Comparison of ENCODE assay signal across 8 cellular contexts in genomic region chr1:116538527-116538926, GRCh38. TPM values are rescaled to one million over a fixed set of nuclear protein-coding genes. Genes with fewer than 3 reads are reported as not detected.
DNase-seq lines count a peak whose midpoint lies in the region; ATAC-seq lines count a peak whose summit lies in the region.

No MANE protein-coding gene starts in this region.

- ATAC-seq in GM19455 (IDR thresholded peaks at IDR 0.05; ENCODE audit: unreplicated experiment) (peak; percentile 72), HG03432 (IDR thresholded peaks at IDR 0.05; ENCODE audit: unreplicated experiment) (peak; percentile 82)

- H3K36me3 Mint-ChIP-seq in activated T-helper 1 cell treated with anti-CD3 and anti-CD28 coated beads, Interleukin-12 subunit alpha, Interleukin-12 subunit beta, Interleukin-2, Interleukin-4 antibody, amounts not matched to agents 30 ng/mL and 10 ng/mL and 1 ng/mL, durations not matched to agents 14 hours and 24 hours and 36 hours (ENCODE audit: low read depth): peaks cover 66% of the 10 kb centered on the region

- intact Hi-C loops in activated T-helper 1 cell treated with anti-CD3 and anti-CD28 coated beads, Interleukin-12 subunit alpha, Interleukin-12 subunit beta, Interleukin-2, Interleukin-4 antibody, amounts not matched to agents 30 ng/mL and 10 ng/mL and 1 ng/mL, durations not matched to agents 14 hours and 24 hours and 36 hours (cut with micrococcal nuclease): loop anchor here (1.0 kb wide), 4 partner anchors 8 to 34 kb away; no protein-coding TSS in a partner anchor

- peaks cover 68% of the 10 kb centered on the region for H3K4me1 Mint-ChIP-seq in activated T-helper 1 cell treated with anti-CD3 and anti-CD28 coated beads, Interleukin-12 subunit alpha, Interleukin-12 subunit beta, Interleukin-2, Interleukin-4 antibody, amounts not matched to agents 30 ng/mL and 10 ng/mL and 1 ng/mL, durations not matched to agents 14 hours and 24 hours and 36 hours (ENCODE audit: low read depth)

- H3K9me3 Mint-ChIP-seq in activated T-helper 1 cell treated with anti-CD3 and anti-CD28 coated beads, Interleukin-12 subunit alpha, Interleukin-12 subunit beta, Interleukin-2, Interleukin-4 antibody, amounts not matched to agents 30 ng/mL and 10 ng/mL and 1 ng/mL, durations not matched to agents 14 hours and 24 hours and 36 hours: no peaks in the 10 kb centered on the region

- peak overlapping the region; percentile 79 for H3K27ac Mint-ChIP-seq in activated T-helper 1 cell treated with anti-CD3 and anti-CD28 coated beads, Interleukin-12 subunit alpha, Interleukin-12 subunit beta, Interleukin-2, Interleukin-4 antibody, amounts not matched to agents 30 ng/mL and 10 ng/mL and 1 ng/mL, durations not matched to agents 14 hours and 24 hours and 36 hours

- H3K27me3 Mint-ChIP-seq in activated T-helper 1 cell treated with anti-CD3 and anti-CD28 coated beads, Interleukin-12 subunit alpha, Interleukin-12 subunit beta, Interleukin-2, Interleukin-4 antibody, amounts not matched to agents 30 ng/mL and 10 ng/mL and 1 ng/mL, durations not matched to agents 14 hours and 24 hours and 36 hours (ENCODE audit: insufficient read depth): no peaks in the 10 kb centered on the region

- DNase-seq in DMS 273 (lab: John Stamatoyannopoulos, UW; ENCODE audit: unreplicated experiment) (peak; percentile 97), renal cortical epithelial cell (ENCODE audit: low read depth) (peak; percentile 76), NCI-H1105 (lab: John Stamatoyannopoulos, UW) (no peak), foreskin melanocyte (no peak), NCI-H345 treated with DMSO at 0.1 percent for 48 hours (lab: John Stamatoyannopoulos, UW; ENCODE audit: unreplicated experiment) (no peak)
- peak; percentile 51 for DNase-seq in activated T-helper 1 cell treated with anti-CD3 and anti-CD28 coated beads, Interleukin-12 subunit alpha, Interleukin-12 subunit beta, Interleukin-2, Interleukin-4 antibody, amounts not matched to agents 30 ng/mL and 10 ng/mL and 1 ng/mL, durations not matched to agents 14 hours and 24 hours and 36 hours (ENCODE audit: low spot score)

- peak overlapping the region; percentile 42 for H3K4me3 Mint-ChIP-seq in activated T-helper 1 cell treated with anti-CD3 and anti-CD28 coated beads, Interleukin-12 subunit alpha, Interleukin-12 subunit beta, Interleukin-2, Interleukin-4 antibody, amounts not matched to agents 30 ng/mL and 10 ng/mL and 1 ng/mL, durations not matched to agents 14 hours and 24 hours and 36 hours

RNA-seq across cellular contexts. Expression of gene CD58, which starts 32.3 kb away (rescaled TPM):
- total RNA-seq in activated T-helper 1 cell treated with anti-CD3 and anti-CD28 coated beads, Interleukin-12 subunit alpha, Interleukin-12 subunit beta, Interleukin-2, Interleukin-4 antibody, amounts not matched to agents 30 ng/mL and 10 ng/mL and 1 ng/mL, durations not matched to agents 14 hours and 24 hours and 36 hours: 35.3 and 37.8 TPM in 2 replicates
- 45.4 and 62.3 TPM in 2 replicates for total RNA-seq in renal cortical epithelial cell

Comparison
In these comparisons a context has a peak if more than half of its experiments do, and no peak if none do; other contexts are left out.
1. DNase-seq: peak in DMS 273 (single experiment), activated T-helper 1 cell treated with anti-CD3 and anti-CD28 coated beads, Interleukin-12 subunit alpha, Interleukin-12 subunit beta, Interleukin-2, Interleukin-4 antibody, amounts not matched to agents 30 ng/mL and 10 ng/mL and 1 ng/mL, durations not matched to agents 14 hours and 24 hours and 36 hours (single experiment) and renal cortical epithelial cell (single experiment); none in NCI-H1105 (single experiment), foreskin melanocyte (single experiment) and NCI-H345 treated with DMSO at 0.1 percent for 48 hours (single experiment).